In genomic region chr17:42577532-42578281, GRCh38 we compare ENCODE assay signal across 8 cellular contexts.
DNase-seq lines count a peak whose midpoint lies in the region; ATAC-seq and FAIRE-seq lines count a peak whose summit lies in the region.

Gene PSMC3IP (minus strand): TSS chr17:42577729. CDS start chr17:42577686, 43 bp downstream.

- H3K27me3 ChIP-seq in BLaER1 treated with 17β-estradiol and CSF1 and Interleukin-3, amounts not matched to agents 10 nM and 100 nM, result no peaks in the 10 kb centered on the region

- H3K9ac ChIP-seq in BLaER1 treated with 17β-estradiol and CSF1 and Interleukin-3, amounts not matched to agents 10 nM and 100 nM, result peak within 1 kb of the TSS; percentile 84 to 95 (median 90)

- peak within 1 kb of the TSS; percentile 56 to 85 (median 75) for H3K4me3 ChIP-seq in BLaER1 treated with 17β-estradiol and CSF1 and Interleukin-3, amounts not matched to agents 10 nM and 100 nM

- peak within 1 kb of the TSS; percentile 84 to 97 (median 94) for H3K27ac ChIP-seq in BLaER1 treated with 17β-estradiol and CSF1 and Interleukin-3, amounts not matched to agents 10 nM and 100 nM
- H3K27ac ChIP-seq in cingulate gyrus (ENCODE audit: low read depth, low read length), result peak within 1 kb of the TSS; percentile 91

- H3K36me3 ChIP-seq in BLaER1 treated with 17β-estradiol and CSF1 and Interleukin-3, amounts not matched to agents 10 nM and 100 nM, result peaks cover 58 to 75% (median 69%) of the 10 kb centered on the region in 11 experiments

- peaks cover 0 to 42% (median 20%) of the 10 kb centered on the region in 11 experiments; a peak in 17 of 22 replicates for H4K20me1 ChIP-seq in BLaER1 treated with 17β-estradiol and CSF1 and Interleukin-3, amounts not matched to agents 10 nM and 100 nM

- peaks cover 28 to 73% (median 49%) of the 10 kb centered on the region in 10 experiments for H3K4me1 ChIP-seq in BLaER1 treated with 17β-estradiol and CSF1 and Interleukin-3, amounts not matched to agents 10 nM and 100 nM

- peak; percentile 89 for FAIRE-seq in GM19239 (lab: Jason Lieb, UNC)

- ATAC-seq in HG03457 (IDR thresholded peaks at IDR 0.05; ENCODE audit: unreplicated experiment), result peak; percentile 46

- no peaks in the 10 kb centered on the region for H3K9me3 ChIP-seq in BLaER1 treated with 17β-estradiol and CSF1 and Interleukin-3, amounts not matched to agents 10 nM and 100 nM (replicated peaks in 1 of 11)

- DNase-seq in GM19239 (ENCODE audit: insufficient read length, low spot score) (peak; percentile 90), NCI-H526 (lab: John Stamatoyannopoulos, UW) (peak; percentile 85 to 96), kidney tubule cell (ENCODE audit: low spot score) (peak; percentile 95)
- peak; percentile 88 to 90 for DNase-seq in activated CD4-positive, alpha-beta T cell treated with anti-CD3 and anti-CD28 coated beads for 4 hours
- peak; percentile 72 to 83 for DNase-seq in stimulated activated CD4-positive, alpha-beta T cell treated with anti-CD3 and anti-CD28 coated beads, Interleukin-1b, Interleukin-23, amount 100 ng/mL, for 1 hour (ENCODE audit: low read depth in 2 of 2)

- H3K4me2 ChIP-seq in BLaER1 treated with 17β-estradiol and CSF1 and Interleukin-3, amounts not matched to agents 10 nM and 100 nM, result peak within 1 kb of the TSS; percentile 85 to 98 (median 94)

Comparison
In these comparisons a context has a peak if more than half of its experiments do, and no peak if none do; other contexts are left out.
1. Peak in every context shown above with its lines: DNase-seq, ATAC-seq, H3K4me3 ChIP-seq and H3K27ac ChIP-seq.